In genomic region chr7:28623863-28624262, GRCh38 we compare ENCODE assay signal across 9 cellular contexts.
DNase-seq lines count a peak whose midpoint lies in the region; ATAC-seq and TF ChIP-seq lines count a peak whose summit lies in the region.
"Had no signal": no experiment of that assay in that cellular context is flagged by ENCODE, and none has a peak within 500 bp of the region (broad histone marks: within the 10 kb centered on the region; RNA-seq: fewer than 3 reads in every experiment).

No MANE protein-coding gene starts in this region.

- POLR2A ChIA-PET in OCI-LY7 (lab: Charles Lee) = no interaction called here

- 39 to 52% methylated on average over 5 of the region's 5 CpGs for WGBS in heart right ventricle, 2 donors

- no peak overlapping the region for H3K27ac ChIP-seq in OCI-LY7 (ENCODE audit: low read depth, low read length, poor library complexity, severe bottlenecking)
- peak overlapping the region in 6 of 10 donors; percentile 67 to 80 (median 77) for H3K27ac ChIP-seq in heart right ventricle

- no peak overlapping the region for H2AFZ ChIP-seq in OCI-LY7 (ENCODE audit: low read length)

- no peak overlapping the region for H3K4me3 Mint-ChIP-seq in endothelial cell (ENCODE audit: unreplicated experiment)

- DNase-seq in A172 (ENCODE audit: low spot score) = peak; percentile 52
- peak; percentile 51 for DNase-seq in OCI-LY7 (ENCODE audit: low spot score)
- no peak for DNase-seq in heart right ventricle
- DNase-seq in endothelial cell (ENCODE audit: low spot score) = no peak
- DNase-seq in NOMO-1 treated with DMSO at 0.1 percent for 48 hours (lab: John Stamatoyannopoulos, UW; ENCODE audit: unreplicated experiment) = no peak
- no peak for DNase-seq in DMS79 treated with DMSO at 0.1 percent for 48 hours (lab: John Stamatoyannopoulos, UW)
- DNase-seq: amygdala had no signal

- no peak overlapping the region for H3K27ac Mint-ChIP-seq in endothelial cell (ENCODE audit: unreplicated experiment)

- 0 out of 2 replicates have a peak, but pooled peaks cover 13% of the 10 kb centered on the region for H4K20me1 ChIP-seq in OCI-LY7 (ENCODE audit: insufficient read depth, low read length)

- peaks cover 10% of the 10 kb centered on the region for H3K4me1 Mint-ChIP-seq in endothelial cell (ENCODE audit: unreplicated experiment)

- no peaks in the 10 kb centered on the region for H3K27me3 ChIP-seq in heart right ventricle

- H3K4me1 ChIP-seq in OCI-LY7 (ENCODE audit: insufficient read depth, low read length, poor library complexity, severe bottlenecking) (no peaks in the 10 kb centered on the region), heart right ventricle (peaks cover 0 to 78% (median 45%) of the 10 kb centered on the region in 9 donors)

- H3K9me3 Mint-ChIP-seq in endothelial cell (ENCODE audit: unreplicated experiment) = no peaks in the 10 kb centered on the region

- no peaks in the 10 kb centered on the region for H3K9me3 ChIP-seq in OCI-LY7 (ENCODE audit: low read length)
- no peaks in the 10 kb centered on the region for H3K9me3 ChIP-seq in heart right ventricle

- no peaks in the 10 kb centered on the region for H3K27me3 Mint-ChIP-seq in endothelial cell (ENCODE audit: unreplicated experiment)

- H3K9me2 ChIP-seq in OCI-LY7 (ENCODE audit: insufficient read depth, low read length) = no peaks in the 10 kb centered on the region

- no peak overlapping the region for H3K4me2 ChIP-seq in OCI-LY7 (ENCODE audit: low read length)

- intact Hi-C loops in OCI-LY7 (cut with micrococcal nuclease; ENCODE audit: unreplicated experiment) = loop anchor here (10.0 kb wide), 1 partner anchor 119 kb away; no protein-coding TSS in a partner anchor
- intact Hi-C loops in heart right ventricle (cut with DNase I) = loop anchor here in 7 of 10 donors (2.0 to 10.0 kb wide), 10 partner anchors 61 to 329 kb away; no protein-coding TSS in a partner anchor

- H3K36me3 ChIP-seq in OCI-LY7 (ENCODE audit: insufficient read depth, low read length) (no peaks in the 10 kb centered on the region; the same call in 1 of the 2 replicates), heart right ventricle (no peaks in the 10 kb centered on the region)

- no peaks in the 10 kb centered on the region for H3K79me2 ChIP-seq in OCI-LY7 (ENCODE audit: insufficient read depth, low read depth, low read length)

- CTCF ChIA-PET in OCI-LY7 (lab: Charles Lee; ENCODE audit: unreplicated experiment) = no interaction called here

- BruUV-seq in OCI-LY7 (replicated peaks; lab: Mats Ljungman, UMichigan) = no TSS peak

- peak; percentile 21 for TF ChIP-seq CTCF in GM12873 (IDR thresholded peaks at IDR 0.05; ENCODE audit: insufficient read depth, low read depth, low read length, missing control alignments)
- peak; percentile 83 for TF ChIP-seq CTCF in OCI-LY7 (conservative IDR thresholded peaks at IDR 0.05; ENCODE audit: low read length)
- TF ChIP-seq CTCF in heart right ventricle (IDR thresholded peaks at IDR 0.05) = peak in 7 of 9 donors; percentile 11 to 49 (median 29)
- TF ChIP-seq CTCF in endothelial cell (IDR thresholded peaks at IDR 0.05; ENCODE audit: unreplicated experiment) = no peak

- no peaks in the 10 kb centered on the region for H3K36me3 Mint-ChIP-seq in endothelial cell (ENCODE audit: low read depth, unreplicated experiment)

- H3K4me3 ChIP-seq in OCI-LY7 (ENCODE audit: low read depth, low read length, poor library complexity, severe bottlenecking) = no peak overlapping the region
- H3K4me3 ChIP-seq in heart right ventricle = no peak overlapping the region

- ATAC-seq in heart right ventricle (peak in 3 of 8 donors; percentile 25 to 46 (median 43)), HG03139 (IDR thresholded peaks at IDR 0.05; ENCODE audit: unreplicated experiment) (no peak)

Comparison
In these comparisons a context has a peak if more than half of its experiments do, and no peak if none do; other contexts are left out.
1. DNase-seq: peak in A172 (single experiment) and OCI-LY7 (single experiment); none in heart right ventricle (0 of 2), endothelial cell (single experiment), NOMO-1 treated with DMSO at 0.1 percent for 48 hours (single experiment) and DMS79 treated with DMSO at 0.1 percent for 48 hours (single experiment).